Comparison of ENCODE assay signal across 1 cellular context in genomic region chr13:93740334-93740733, GRCh38.
TF ChIP-seq lines count a peak whose summit lies in the region.

No MANE protein-coding gene starts in this region.

TF ChIP-seq in IMR-90, 13 proteins besides CTCF, POLR2A, EP300 and RAD21 (continued from another document):
- TF ChIP-seq ELK1 (IDR thresholded peaks at IDR 0.05; ENCODE audit: borderline replicate concordance, low read depth, low read length): no peak
- TF ChIP-seq NFE2L2 (IDR thresholded peaks at IDR 0.05; ENCODE audit: low read depth, low read length): no peak
- TF ChIP-seq MAFK (IDR thresholded peaks at IDR 0.05; ENCODE audit: low read depth, low read length): no peak
- TF ChIP-seq FOS (IDR thresholded peaks at IDR 0.05; ENCODE audit: low read depth, low read length): no peak
- TF ChIP-seq BHLHE40 (IDR thresholded peaks at IDR 0.05; ENCODE audit: low read depth, low read length): no peak
- no peak for TF ChIP-seq USF2 (IDR thresholded peaks at IDR 0.05; ENCODE audit: low read depth, low read length)
- no peak for TF ChIP-seq CEBPB (IDR thresholded peaks at IDR 0.05; ENCODE audit: low read depth, low read length)
TF ChIP-seq in IMR-90: peak in this region for 0.
